ENCODE assay signal across 2 cellular contexts in genomic region chr17:21429917-21430628, GRCh38. TPM values are rescaled to one million over a fixed set of nuclear protein-coding genes. Genes with fewer than 3 reads are reported as not detected.
"Had no signal": no experiment of that assay in that cellular context is flagged by ENCODE, and none has a peak within 500 bp of the region (broad histone marks: within the 10 kb centered on the region; RNA-seq: fewer than 3 reads in every experiment).

No MANE protein-coding gene starts in this region.

RNA-seq across cellular contexts. Expression of gene KCNJ12, which starts 53.9 kb away (rescaled TPM):
- total RNA-seq: activated CD4-positive, alpha-beta memory T cell treated with anti-CD3 and anti-CD28 coated beads, Interleukin-2, amount 10 ng/mL, durations not matched to agents 7 days and 5 days; activated naive CD8-positive, alpha-beta T cell treated with anti-CD3 and anti-CD28 coated beads for 36 hours had no signal
